15 cellular contexts compared by ENCODE assay signal in the genomic region with DNA sequence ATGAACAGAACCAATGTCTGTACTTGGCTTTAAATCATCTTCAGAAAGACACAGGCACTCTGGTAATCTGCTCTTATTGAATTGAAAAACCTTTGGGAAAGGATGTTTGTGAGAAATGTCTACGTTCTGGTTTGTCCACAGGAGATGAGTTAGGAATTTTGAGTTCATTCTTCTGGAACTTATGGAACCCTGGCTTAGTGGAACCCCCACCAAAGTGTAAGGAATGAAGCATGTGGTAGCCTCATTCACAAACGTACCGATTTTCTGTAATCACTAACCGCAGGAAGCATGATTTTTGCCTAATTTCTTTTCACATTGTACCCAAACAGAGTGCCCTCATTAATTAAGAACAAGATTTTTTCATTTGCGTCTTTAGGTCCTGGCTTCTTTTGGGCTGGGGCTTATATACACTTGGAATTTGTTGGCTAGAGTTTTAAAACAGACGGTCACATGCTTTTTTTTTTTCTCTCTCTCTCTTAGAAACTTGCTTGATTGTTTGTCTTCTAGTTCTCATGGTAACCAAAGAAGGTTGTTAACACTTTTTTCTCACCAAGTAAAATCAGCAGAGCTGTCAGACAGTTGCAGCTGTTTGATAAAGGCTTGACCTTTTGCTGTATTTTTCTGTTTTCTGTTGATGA.
DNase-seq lines count a peak whose midpoint lies in the region; ATAC-seq and TF ChIP-seq lines count a peak whose summit lies in the region.
"Had no signal": no experiment of that assay in that cellular context is flagged by ENCODE, and none has a peak within 500 bp of the region (broad histone marks: within the 10 kb centered on the region; RNA-seq: fewer than 3 reads in every experiment).

No MANE protein-coding gene starts in this region.

- H3K9me3 ChIP-seq in mesodermal cell (ENCODE audit: control insufficient read depth, low read length): no peaks in the 10 kb centered on the region
- H3K9me3 ChIP-seq: A549, thoracic aorta had no signal

- H3K4me3 ChIP-seq in mesodermal cell (ENCODE audit: extremely low read depth, insufficient read depth, low read length, poor library complexity, severe bottlenecking): no peak overlapping the region
- H3K4me3 ChIP-seq: A549, thoracic aorta had no signal

- peak overlapping the region; percentile 10 for H3K27ac Mint-ChIP-seq in endothelial cell (ENCODE audit: unreplicated experiment)
- H3K27ac Mint-ChIP-seq: T-helper 2 cell treated with Interferon-gamma antibody and Interleukin-4, amounts not matched to agents 5 μg/mL and 100 μg/mL, for 36 hours had no signal

- H3K36me3 Mint-ChIP-seq in endothelial cell (ENCODE audit: low read depth, unreplicated experiment): no peaks in the 10 kb centered on the region

- ATAC-seq in GM21717 (IDR thresholded peaks at IDR 0.05; ENCODE audit: unreplicated experiment): no peak
- ATAC-seq: A549, left colon had no signal

- H3K27me3 Mint-ChIP-seq in endothelial cell (ENCODE audit: unreplicated experiment): peaks cover under 1% of the 10 kb centered on the region

- H3K4me1 ChIP-seq in mesodermal cell (ENCODE audit: control insufficient read depth, insufficient read depth, low read length, poor library complexity, severe bottlenecking): no peaks in the 10 kb centered on the region

- no peaks in the 10 kb centered on the region for H3K36me3 ChIP-seq in mesodermal cell (ENCODE audit: control insufficient read depth, insufficient read depth, low read length)
- H3K36me3 ChIP-seq: thoracic aorta had no signal

- no peaks in the 10 kb centered on the region for H3K9me3 Mint-ChIP-seq in endothelial cell (ENCODE audit: unreplicated experiment)
- H3K9me3 Mint-ChIP-seq: T-helper 2 cell treated with Interferon-gamma antibody and Interleukin-4, amounts not matched to agents 5 μg/mL and 100 μg/mL, for 36 hours had no signal

- no peaks in the 10 kb centered on the region for H3K4me1 Mint-ChIP-seq in endothelial cell (ENCODE audit: unreplicated experiment)

- TF ChIP-seq CTCF in endothelial cell (IDR thresholded peaks at IDR 0.05; ENCODE audit: unreplicated experiment): no peak

- 82 to 83% methylated on average over 3 to 4 of the region's 6 CpGs for WGBS in mesodermal cell (ENCODE audit: insufficient coverage in 2 of 2), 2 experiments

- no peak overlapping the region for H3K4me3 Mint-ChIP-seq in endothelial cell (ENCODE audit: unreplicated experiment)
- H3K4me3 Mint-ChIP-seq: T-helper 2 cell treated with Interferon-gamma antibody and Interleukin-4, amounts not matched to agents 5 μg/mL and 100 μg/mL, for 36 hours had no signal

- H3K27ac ChIP-seq in mesodermal cell (ENCODE audit: low read depth, low read length, severe bottlenecking): peak overlapping the region; percentile 55
- H3K27ac ChIP-seq: A549, thoracic aorta had no signal

- DNase-seq in NCI-H748 (lab: John Stamatoyannopoulos, UW; ENCODE audit: unreplicated experiment) (peak; percentile 3), NCI-H748 treated with DMSO at 0.1 percent for 48 hours (lab: John Stamatoyannopoulos, UW) (no peak), endothelial cell (ENCODE audit: low spot score) (no peak), stromal cell of bone marrow (ENCODE audit: low read depth) (peak; percentile 18), HK-2 (ENCODE audit: unreplicated experiment) (no peak)
- no peak for DNase-seq in activated CD4-positive, CD25-positive, alpha-beta regulatory T cell treated with anti-CD3 and anti-CD28 coated beads, Interleukin-2, amount 50 U/mL, for 72 hours
- DNase-seq: amygdala, COR-L47, left colon, NCI-H524 had no signal

Comparison
In these comparisons a context has a peak if more than half of its experiments do, and no peak if none do; other contexts are left out.
1. DNase-seq: peak in NCI-H748 (single experiment) and stromal cell of bone marrow (single experiment); none in NCI-H748 treated with DMSO at 0.1 percent for 48 hours (single experiment), endothelial cell (single experiment), HK-2 (single experiment) and activated CD4-positive, CD25-positive, alpha-beta regulatory T cell treated with anti-CD3 and anti-CD28 coated beads, Interleukin-2, amount 50 U/mL, for 72 hours (single experiment).